ENCODE assay signal across 19 cellular contexts in genomic region chr12:120922279-120922678, GRCh38. TPM values are rescaled to one million over a fixed set of nuclear protein-coding genes. Genes with fewer than 3 reads are reported as not detected.
A peak's percentile ranks its signal among the peaks of the same experiment; 100 is the strongest.
DNase-seq lines count a peak whose midpoint lies in the region; ATAC-seq and TF ChIP-seq lines count a peak whose summit lies in the region.
"Had no signal": no experiment of that assay in that cellular context is flagged by ENCODE, and none has a peak within 500 bp of the region (broad histone marks: within the 10 kb centered on the region; RNA-seq: fewer than 3 reads in every experiment).

No MANE protein-coding gene starts in this region.

- H3K27me3 Mint-ChIP-seq in endodermal cell (ENCODE audit: insufficient read depth) (peaks cover 5% of the 10 kb centered on the region), neural progenitor cell (ENCODE audit: insufficient read depth, low read depth) (peaks cover 4% of the 10 kb centered on the region)

- no peaks in the 10 kb centered on the region for H3K9me3 ChIP-seq in HUES48 (ENCODE audit: control insufficient read depth, insufficient read depth, low read length)
- H3K9me3 ChIP-seq in endodermal cell (ENCODE audit: control insufficient read depth, low read length) = peaks cover 9% of the 10 kb centered on the region
- H3K9me3 ChIP-seq in neural progenitor cell (ENCODE audit: low read depth) = no peaks in the 10 kb centered on the region

- H3K4me3 ChIP-seq in HUES48 (ENCODE audit: low read depth, low read length) (no peak overlapping the region), endodermal cell (ENCODE audit: low read length) (no peak overlapping the region), neural progenitor cell (no peak overlapping the region)
- H3K4me3 ChIP-seq: BLaER1, GM23248, K562 had no signal

- H3K27me3 ChIP-seq in HUES48 (ENCODE audit: control insufficient read depth, insufficient read depth, low read length) = no peaks in the 10 kb centered on the region
- H3K27me3 ChIP-seq in endodermal cell (ENCODE audit: control insufficient read depth, insufficient read depth, low read length, poor library complexity, severe bottlenecking) = no peaks in the 10 kb centered on the region
- H3K27me3 ChIP-seq in neural progenitor cell = no peaks in the 10 kb centered on the region
- H3K27me3 ChIP-seq: BLaER1 had no signal

- H3F3A ChIP-seq in neural progenitor cell (ENCODE audit: low read depth) = peaks cover 11% of the 10 kb centered on the region

- no peak overlapping the region for H2AFZ ChIP-seq in neural progenitor cell (replicated peaks)
- H2AFZ ChIP-seq: GM23248 had no signal

- H3K4me1 Mint-ChIP-seq in endodermal cell (peaks cover 9% of the 10 kb centered on the region), neural progenitor cell (peaks cover 4% of the 10 kb centered on the region)
- H3K4me1 Mint-ChIP-seq: CD8-positive, alpha-beta memory T cell had no signal

- H4K20me1 ChIP-seq in neural progenitor cell (ENCODE audit: low read depth) = no peaks in the 10 kb centered on the region
- H4K20me1 ChIP-seq: BLaER1 had no signal

- H3K27ac ChIP-seq in HUES48 (ENCODE audit: low read depth, low read length) (peak overlapping the region; percentile 28), endodermal cell (ENCODE audit: low read depth, low read length) (no peak overlapping the region), neural progenitor cell (no peak overlapping the region)
- H3K27ac ChIP-seq: BLaER1, GM23248 had no signal

- no peak overlapping the region for H3K4me2 ChIP-seq in neural progenitor cell
- H3K4me2 ChIP-seq: BLaER1 had no signal

- H3K36me3 ChIP-seq in HUES48 (ENCODE audit: control insufficient read depth, insufficient read depth, low read length) = no peaks in the 10 kb centered on the region
- H3K36me3 ChIP-seq in endodermal cell (ENCODE audit: control insufficient read depth, insufficient read depth, low read length) = no peaks in the 10 kb centered on the region
- H3K36me3 ChIP-seq in neural progenitor cell = no peaks in the 10 kb centered on the region
- H3K36me3 ChIP-seq: BLaER1 had no signal

- DNase-seq in ELF-1 (ENCODE audit: low read depth, low spot score) (peak; percentile 71), endodermal cell (peak; percentile 66), neural progenitor cell (ENCODE audit: low spot score) (peak; percentile 13), SIG-M5 (lab: John Stamatoyannopoulos, UW) (no peak)
- DNase-seq: 8988T; AML-193; Caco-2; CD8-positive, alpha-beta memory T cell; DND-41; GF-D8; GM23248; HCEC 1CT; HFFc6 had no signal

- no peaks in the 10 kb centered on the region for H3K79me2 ChIP-seq in neural progenitor cell (ENCODE audit: low read depth)

- H3K27ac Mint-ChIP-seq in endodermal cell (no peak overlapping the region), neural progenitor cell (no peak overlapping the region)
- H3K27ac Mint-ChIP-seq: CD8-positive, alpha-beta memory T cell; HFFc6 had no signal

- H3K36me3 Mint-ChIP-seq in endodermal cell (ENCODE audit: low read depth) (no peaks in the 10 kb centered on the region), neural progenitor cell (no peaks in the 10 kb centered on the region)

- H3K4me3 Mint-ChIP-seq in endodermal cell (no peak overlapping the region), neural progenitor cell (peak overlapping the region; percentile 41)
- H3K4me3 Mint-ChIP-seq: CD8-positive, alpha-beta memory T cell; HFFc6 had no signal

- WGBS in endodermal cell (ENCODE audit: insufficient coverage in 1 of 2, insufficient read length in 1 of 2), 2 experiments = 49 to 54% methylated on average over 3 of the region's 3 CpGs

- H3K4me1 ChIP-seq in HUES48 (ENCODE audit: control insufficient read depth, insufficient read depth, low read length) (peaks cover 11% of the 10 kb centered on the region; the same call in 1 of the 2 replicates), endodermal cell (ENCODE audit: control insufficient read depth, insufficient read depth, low read length) (no peaks in the 10 kb centered on the region), neural progenitor cell (no peaks in the 10 kb centered on the region)
- H3K4me1 ChIP-seq: BLaER1, Caco-2 had no signal

- TF ChIP-seq CTCF in endodermal cell (conservative IDR thresholded peaks at IDR 0.05) (no peak), neural progenitor cell (IDR thresholded peaks at IDR 0.05) (no peak)

- H3K9me3 Mint-ChIP-seq in endodermal cell = peaks cover 14% of the 10 kb centered on the region
- H3K9me3 Mint-ChIP-seq in neural progenitor cell = peaks cover 10% of the 10 kb centered on the region

- no peak for ATAC-seq in GM21390 (IDR thresholded peaks at IDR 0.05; ENCODE audit: unreplicated experiment)
- ATAC-seq in GM21529 (IDR thresholded peaks at IDR 0.05; ENCODE audit: unreplicated experiment) = no peak

- H3K9ac ChIP-seq in HUES48 (ENCODE audit: low read depth, low read length) (no peak overlapping the region), endodermal cell (ENCODE audit: extremely low read depth, low read length, poor library complexity, severe bottlenecking) (no peak overlapping the region), neural progenitor cell (no peak overlapping the region)
- H3K9ac ChIP-seq: BLaER1, GM23248 had no signal

RNA-seq across cellular contexts. Expression of gene SPPL3, which starts 18.1 kb away (rescaled TPM):
- total RNA-seq in endodermal cell (10 to 100 TPM; 41.1 to 46.8 TPM), neural progenitor cell (ENCODE audit: low replicate concordance) (12.9 and 25.8 TPM in 2 replicates)
- polyA plus RNA-seq in endodermal cell (2013, experiment 1 of 2) = 68.2 TPM
- 54.4 TPM for polyA plus RNA-seq in endodermal cell (2013, experiment 2 of 2)

RNA-seq across cellular contexts. Expression of gene HNF1A, which starts 56.1 kb away (rescaled TPM):
- total RNA-seq in endodermal cell = under 1 TPM; 0.24 to 0.42 TPM
- polyA plus RNA-seq in endodermal cell (2013, experiment 1 of 2) = 0.21 TPM
- 0.12 TPM for polyA plus RNA-seq in endodermal cell (2013, experiment 2 of 2)
- not detected in 2 replicates for total RNA-seq in neural progenitor cell (ENCODE audit: low replicate concordance)
- total RNA-seq: CD8-positive, alpha-beta memory T cell; GM23248; HFFc6; HT1080; K562 had no signal
- polyA plus RNA-seq: CD8-positive, alpha-beta memory T cell; GM23248; K562 had no signal
